16 cellular contexts compared by ENCODE assay signal in the genomic region with DNA sequence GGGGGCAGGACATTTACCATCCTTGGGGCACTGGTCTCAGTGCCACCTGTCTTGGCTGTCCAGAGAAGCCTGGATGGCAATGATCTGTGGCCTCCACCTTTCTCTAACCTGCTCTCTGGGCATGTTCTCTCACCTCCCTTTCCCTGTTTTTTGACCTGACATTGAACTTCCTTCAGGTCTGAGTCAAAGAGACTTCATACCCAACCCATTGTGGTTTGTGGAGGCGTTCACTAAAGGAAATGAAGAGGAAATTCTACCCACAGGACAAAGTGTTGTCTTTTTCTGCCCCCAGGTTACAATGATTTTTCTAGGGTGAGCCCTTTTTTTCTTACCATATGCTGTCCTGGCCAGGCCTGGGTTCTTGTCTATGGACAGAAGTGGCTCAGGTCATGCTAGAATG.
A peak's percentile ranks its signal among the peaks of the same experiment; 100 is the strongest.
DNase-seq lines count a peak whose midpoint lies in the region; ATAC-seq and TF ChIP-seq lines count a peak whose summit lies in the region.
"Had no signal": no experiment of that assay in that cellular context is flagged by ENCODE, and none has a peak within 500 bp of the region (broad histone marks: within the 10 kb centered on the region; RNA-seq: fewer than 3 reads in every experiment).

No MANE protein-coding gene starts in this region.

- no peaks in the 10 kb centered on the region for H3K9me2 ChIP-seq in PC-3 (replicated peaks; ENCODE audit: low read length)

- peak overlapping the region; percentile 27 for H3K4me2 ChIP-seq in PC-3 (ENCODE audit: low read length)

- H3K4me1 ChIP-seq in PC-3 (ENCODE audit: insufficient read depth, low read length) = peaks cover 28% of the 10 kb centered on the region
- H3K4me1 ChIP-seq: heart left ventricle had no signal

- peak; percentile 47 for DNase-seq in A172 (ENCODE audit: low spot score)
- DNase-seq in GDM1 (lab: John Stamatoyannopoulos, UW) = peak; percentile 18
- DNase-seq in PC-3 = peak; percentile 72
- DNase-seq in epithelial cell of esophagus (ENCODE audit: low read depth) = peak; percentile 79
- DNase-seq in progenitor cell of endocrine pancreas (ENCODE audit: low spot score, unreplicated experiment) = no peak
- no peak for DNase-seq in activated gamma-delta T cell treated with Interleukin-2 at 50 U/mL for 16 hours
- no peak for DNase-seq in activated CD8-positive, alpha-beta memory T cell treated with anti-CD3 and anti-CD28 coated beads, Interleukin-2, amount 50 U/mL, for 4 hours
- DNase-seq in mucosa of gallbladder (ENCODE audit: low spot score) = no peak
- DNase-seq: activated CD4-positive, alpha-beta memory T cell treated with anti-CD3 and anti-CD28 coated beads, Interleukin-2, amount 10 ng/mL, durations not matched to agents 7 days and 5 days; activated naive CD4-positive, alpha-beta T cell treated with anti-CD3 and anti-CD28 coated beads, Interleukin-2, amount 10 ng/mL, durations not matched to agents 7 days and 5 days; DND-41; heart left ventricle; NCI-H1092 treated with DMSO at 0.1 percent for 48 hours; stimulated activated CD4-positive, alpha-beta T cell treated with anti-CD3 and anti-CD28 coated beads, Interleukin-2, amount 100 ng/mL, for 24 hours; T-helper 9 cell had no signal

- H3K36me3 Mint-ChIP-seq in progenitor cell of endocrine pancreas (ENCODE audit: insufficient read depth) = no peaks in the 10 kb centered on the region
- H3K36me3 Mint-ChIP-seq: activated naive CD4-positive, alpha-beta T cell treated with anti-CD3 and anti-CD28 coated beads, Interleukin-2, amount 10 ng/mL, durations not matched to agents 7 days and 5 days had no signal

- no peak overlapping the region for H3K9ac ChIP-seq in PC-3 (ENCODE audit: low read length)

- CTCF ChIA-PET in PC-3 (lab: Charles Lee) = no interaction called here

- no TSS peak for BruUV-seq in PC-3 (replicated peaks; lab: Mats Ljungman, UMichigan)

- no peak overlapping the region for H3K4me3 Mint-ChIP-seq in progenitor cell of endocrine pancreas (ENCODE audit: low read depth)
- H3K4me3 Mint-ChIP-seq: activated CD4-positive, alpha-beta memory T cell treated with anti-CD3 and anti-CD28 coated beads, Interleukin-2, amount 10 ng/mL, durations not matched to agents 7 days and 5 days; activated naive CD4-positive, alpha-beta T cell treated with anti-CD3 and anti-CD28 coated beads, Interleukin-2, amount 10 ng/mL, durations not matched to agents 7 days and 5 days; central memory CD8-positive, alpha-beta T cell had no signal

- POLR2A ChIA-PET in PC-3 (lab: Charles Lee; ENCODE audit: unreplicated experiment) = no interaction called here

- H2AFZ ChIP-seq in PC-3 (ENCODE audit: low read length) = no peak overlapping the region

- intact Hi-C loops in PC-3 (cut with micrococcal nuclease) = no loop called here

- no peak overlapping the region for H3K27ac Mint-ChIP-seq in progenitor cell of endocrine pancreas
- H3K27ac Mint-ChIP-seq: activated CD4-positive, alpha-beta memory T cell treated with anti-CD3 and anti-CD28 coated beads, Interleukin-2, amount 10 ng/mL, durations not matched to agents 7 days and 5 days; activated naive CD4-positive, alpha-beta T cell treated with anti-CD3 and anti-CD28 coated beads, Interleukin-2, amount 10 ng/mL, durations not matched to agents 7 days and 5 days had no signal

- no peak overlapping the region for H3K27ac ChIP-seq in PC-3 (ENCODE audit: low read length)
- H3K27ac ChIP-seq: heart left ventricle had no signal

- H3K4me1 Mint-ChIP-seq in progenitor cell of endocrine pancreas (ENCODE audit: low read depth) = peaks cover 9% of the 10 kb centered on the region
- H3K4me1 Mint-ChIP-seq: central memory CD8-positive, alpha-beta T cell had no signal

- H3K27me3 ChIP-seq in PC-3 (ENCODE audit: low read length) = no peaks in the 10 kb centered on the region

- no peaks in the 10 kb centered on the region for H3K36me3 ChIP-seq in PC-3 (ENCODE audit: low read depth, low read length)
- H3K36me3 ChIP-seq: heart left ventricle had no signal

- H3K9me3 ChIP-seq in PC-3 (ENCODE audit: low read length) = no peaks in the 10 kb centered on the region

- H3K27me3 Mint-ChIP-seq in progenitor cell of endocrine pancreas = peaks cover 6% of the 10 kb centered on the region

- H3K79me2 ChIP-seq in PC-3 (ENCODE audit: low read length) = no peaks in the 10 kb centered on the region

- H3F3A ChIP-seq in PC-3 (ENCODE audit: low read length, unreplicated experiment) = no peaks in the 10 kb centered on the region

- no peaks in the 10 kb centered on the region for H4K20me1 ChIP-seq in PC-3 (ENCODE audit: low read length)

- peaks cover 11% of the 10 kb centered on the region for H3K9me3 Mint-ChIP-seq in progenitor cell of endocrine pancreas (ENCODE audit: low read depth)
- H3K9me3 Mint-ChIP-seq: activated CD4-positive, alpha-beta memory T cell treated with anti-CD3 and anti-CD28 coated beads, Interleukin-2, amount 10 ng/mL, durations not matched to agents 7 days and 5 days; activated naive CD4-positive, alpha-beta T cell treated with anti-CD3 and anti-CD28 coated beads, Interleukin-2, amount 10 ng/mL, durations not matched to agents 7 days and 5 days; central memory CD8-positive, alpha-beta T cell had no signal

- no peak overlapping the region for H3K4me3 ChIP-seq in PC-3 (ENCODE audit: low read length)
- H3K4me3 ChIP-seq in epithelial cell of esophagus (ENCODE audit: low read length) = no peak overlapping the region
- H3K4me3 ChIP-seq: heart left ventricle had no signal

- peak; percentile 42; the same call in 1 of the 2 replicates for ATAC-seq in PC-3
- ATAC-seq: heart left ventricle had no signal

- no peak for TF ChIP-seq CTCF in PC-3 (conservative IDR thresholded peaks at IDR 0.05; ENCODE audit: low read depth, low read length)
- no peak for TF ChIP-seq CTCF in epithelial cell of esophagus (IDR thresholded peaks at IDR 0.05; ENCODE audit: insufficient read depth, low read depth, low read length, missing control alignments)
- no peak for TF ChIP-seq CTCF in progenitor cell of endocrine pancreas (IDR thresholded peaks at IDR 0.05; ENCODE audit: unreplicated experiment)

Comparison
In these comparisons a context has a peak if more than half of its experiments do, and no peak if none do; other contexts are left out.
1. DNase-seq: peak in A172 (single experiment), GDM1 (single experiment), PC-3 (single experiment) and epithelial cell of esophagus (single experiment); none in progenitor cell of endocrine pancreas (single experiment), activated gamma-delta T cell treated with Interleukin-2 at 50 U/mL for 16 hours (single experiment), activated CD8-positive, alpha-beta memory T cell treated with anti-CD3 and anti-CD28 coated beads, Interleukin-2, amount 50 U/mL, for 4 hours (single experiment) and mucosa of gallbladder (single experiment).